ENCODE assay signal across 19 cellular contexts in genomic region chr3:134910026-134910425, GRCh38.
DNase-seq lines count a peak whose midpoint lies in the region; ATAC-seq and TF ChIP-seq lines count a peak whose summit lies in the region.
"Had no signal": no experiment of that assay in that cellular context is flagged by ENCODE, and none has a peak within 500 bp of the region (broad histone marks: within the 10 kb centered on the region; RNA-seq: fewer than 3 reads in every experiment).

No MANE protein-coding gene starts in this region.

- H3K4me3 ChIP-seq in Karpas-422 (ENCODE audit: low read length) (no peak overlapping the region), spleen (no peak overlapping the region)
- no peak overlapping the region for H3K4me3 ChIP-seq in naive thymus-derived CD4-positive, alpha-beta T cell (ENCODE audit: low read length)
- H3K4me3 ChIP-seq: A549; BLaER1 treated with 17β-estradiol and CSF1 and Interleukin-3, amounts not matched to agents 10 nM and 100 nM had no signal

- peak overlapping the region; percentile 3; the same call in 1 of the 2 replicates for H3K9ac ChIP-seq in Karpas-422 (ENCODE audit: low read length)
- H3K9ac ChIP-seq: BLaER1 treated with 17β-estradiol and CSF1 and Interleukin-3, amounts not matched to agents 10 nM and 100 nM had no signal

- H3K9me3 ChIP-seq in Karpas-422 (ENCODE audit: low read length) (no peaks in the 10 kb centered on the region), spleen (no peaks in the 10 kb centered on the region)
- H3K9me3 ChIP-seq in naive thymus-derived CD4-positive, alpha-beta T cell (ENCODE audit: control insufficient read depth in 2 of 3, low read length in 3 of 3): no peaks in the 10 kb centered on the region
- H3K9me3 ChIP-seq: A549, Caco-2 had no signal

- no peaks in the 10 kb centered on the region for H3K36me3 Mint-ChIP-seq in naive thymus-derived CD4-positive, alpha-beta T cell
- H3K36me3 Mint-ChIP-seq: CD8-positive, alpha-beta T cell had no signal

- POLR2A ChIA-PET in naive thymus-derived CD4-positive, alpha-beta T cell (lab: Charles Lee): no interaction called here

- H3K79me2 ChIP-seq in Karpas-422 (ENCODE audit: low read length): peaks cover 3% of the 10 kb centered on the region; the same call in 1 of the 2 replicates

- peaks cover 97% of the 10 kb centered on the region for H3K4me1 ChIP-seq in Karpas-422 (ENCODE audit: low read length)
- H3K4me1 ChIP-seq in naive thymus-derived CD4-positive, alpha-beta T cell (ENCODE audit: control insufficient read depth in 2 of 2, insufficient read depth in 2 of 2, low read length in 2 of 2): no peaks in the 10 kb centered on the region
- H3K4me1 ChIP-seq in spleen: peaks cover 0 to 1% (median 0%) of the 10 kb centered on the region in 6 donors
- H3K4me1 ChIP-seq: A549, Caco-2 had no signal

- CTCF ChIA-PET in naive thymus-derived CD4-positive, alpha-beta T cell (lab: Charles Lee): no interaction called here

- no peak overlapping the region for H2AFZ ChIP-seq in Karpas-422 (ENCODE audit: low read length)

- 82 to 94% (median 92%) methylated on average over 2 of the region's 2 CpGs for WGBS in spleen, 5 donors

- peak; percentile 7 for ATAC-seq in naive thymus-derived CD4-positive, alpha-beta T cell
- ATAC-seq: A549; CD8-positive, alpha-beta T cell had no signal

- H3K27ac ChIP-seq in Karpas-422 (ENCODE audit: low read length) (no peak overlapping the region), spleen (no peak overlapping the region)
- no peak overlapping the region for H3K27ac ChIP-seq in naive thymus-derived CD4-positive, alpha-beta T cell (ENCODE audit: low read depth, low read length)
- H3K27ac ChIP-seq: 22Rv1; A549; BLaER1 treated with 17β-estradiol and CSF1 and Interleukin-3, amounts not matched to agents 10 nM and 100 nM; C4-2B had no signal

- peak; percentile 59 for DNase-seq in activated effector memory CD4-positive, alpha-beta T cell treated with anti-CD3 and anti-CD28 coated beads, Interleukin-2, amount 50 U/mL, for 16 hours
- DNase-seq in activated effector memory CD4-positive, alpha-beta T cell treated with Interleukin-2 at 50 U/mL for 16 hours: no peak
- DNase-seq in Karpas-422: no peak
- DNase-seq in naive thymus-derived CD4-positive, alpha-beta T cell: no peak
- DNase-seq in spleen: peak; percentile 13
- no peak for DNase-seq in SHP77 (lab: John Stamatoyannopoulos, UW)
- DNase-seq in GM20000 (ENCODE audit: low spot score): no peak
- DNase-seq: AML-193; Caco-2; Calu3; CD4-positive, alpha-beta T cell; CD8-positive, alpha-beta T cell; DMS79 treated with DMSO at 0.1 percent for 48 hours; GF-D8 had no signal

- no peaks in the 10 kb centered on the region for H3K9me2 ChIP-seq in Karpas-422 (replicated peaks; ENCODE audit: insufficient read depth, low read length)

- no peaks in the 10 kb centered on the region for H4K20me1 ChIP-seq in Karpas-422 (ENCODE audit: insufficient read depth, low read depth, low read length)

- H3K36me3 ChIP-seq in Karpas-422 (ENCODE audit: insufficient read depth, low read length): no peaks in the 10 kb centered on the region; the same call in 1 of the 2 replicates
- no peaks in the 10 kb centered on the region for H3K36me3 ChIP-seq in naive thymus-derived CD4-positive, alpha-beta T cell (ENCODE audit: control insufficient read depth in 2 of 3, insufficient read depth in 3 of 3, low read length in 3 of 3)
- no peaks in the 10 kb centered on the region for H3K36me3 ChIP-seq in spleen
- H3K36me3 ChIP-seq: BLaER1 treated with 17β-estradiol and CSF1 and Interleukin-3, amounts not matched to agents 10 nM and 100 nM had no signal

- H3K27ac Mint-ChIP-seq in naive thymus-derived CD4-positive, alpha-beta T cell: no peak overlapping the region
- H3K27ac Mint-ChIP-seq: B cell; CD4-positive, alpha-beta T cell; CD8-positive, alpha-beta T cell had no signal

- TF ChIP-seq POLR2A in spleen (IDR thresholded peaks at IDR 0.05): no peak

- no peak overlapping the region for H3K4me3 Mint-ChIP-seq in naive thymus-derived CD4-positive, alpha-beta T cell
- H3K4me3 Mint-ChIP-seq: B cell; CD4-positive, alpha-beta T cell; CD8-positive, alpha-beta T cell had no signal

- no peak for TF ChIP-seq CTCF in spleen (IDR thresholded peaks at IDR 0.05 in 8 of 11, conservative IDR thresholded peaks at IDR 0.05 in 3 of 11)
- TF ChIP-seq CTCF in GM20000 (IDR thresholded peaks at IDR 0.05; ENCODE audit: extremely low read depth, missing control alignments): no peak

- intact Hi-C loops in naive thymus-derived CD4-positive, alpha-beta T cell (cut with micrococcal nuclease): no loop called here
- intact Hi-C loops in spleen (cut with DNase I; ENCODE audit: low total_unique reads): no loop called here

- H3K9me3 Mint-ChIP-seq in naive thymus-derived CD4-positive, alpha-beta T cell: peaks cover 0 to 2% (median 0%) of the 10 kb centered on the region in 11 donors
- H3K9me3 Mint-ChIP-seq: CD4-positive, alpha-beta T cell; CD8-positive, alpha-beta T cell had no signal

- peaks cover 0 to 36% (median 5%) of the 10 kb centered on the region in 5 donors for H3K27me3 Mint-ChIP-seq in naive thymus-derived CD4-positive, alpha-beta T cell
- H3K27me3 Mint-ChIP-seq: B cell; CD4-positive, alpha-beta T cell had no signal

- H3K4me1 Mint-ChIP-seq in naive thymus-derived CD4-positive, alpha-beta T cell: no peaks in the 10 kb centered on the region
- H3K4me1 Mint-ChIP-seq: B cell had no signal

- H3K4me2 ChIP-seq in Karpas-422 (ENCODE audit: low read depth, low read length, poor library complexity, severe bottlenecking): no peak overlapping the region
- H3K4me2 ChIP-seq: A549; BLaER1 treated with 17β-estradiol and CSF1 and Interleukin-3, amounts not matched to agents 10 nM and 100 nM had no signal

- H3K27me3 ChIP-seq in Karpas-422 (ENCODE audit: low read length) (no peaks in the 10 kb centered on the region), spleen (replicated peaks in 1 of 7) (no peaks in the 10 kb centered on the region)
- no peaks in the 10 kb centered on the region for H3K27me3 ChIP-seq in naive thymus-derived CD4-positive, alpha-beta T cell (ENCODE audit: control insufficient read depth in 2 of 2, insufficient read depth in 2 of 2, low read length in 2 of 2)
- H3K27me3 ChIP-seq: BLaER1 treated with 17β-estradiol and CSF1 and Interleukin-3, amounts not matched to agents 10 nM and 100 nM had no signal

Comparison
In these comparisons a context has a peak if more than half of its experiments do, and no peak if none do; other contexts are left out.
1. DNase-seq: peak in activated effector memory CD4-positive, alpha-beta T cell treated with anti-CD3 and anti-CD28 coated beads, Interleukin-2, amount 50 U/mL, for 16 hours (single experiment) and spleen (single experiment); none in activated effector memory CD4-positive, alpha-beta T cell treated with Interleukin-2 at 50 U/mL for 16 hours (single experiment), Karpas-422 (single experiment), naive thymus-derived CD4-positive, alpha-beta T cell (0 of 9), SHP77 (0 of 2) and GM20000 (single experiment).